Comparison of ENCODE assay signal across 8 cellular contexts in the genomic region with DNA sequence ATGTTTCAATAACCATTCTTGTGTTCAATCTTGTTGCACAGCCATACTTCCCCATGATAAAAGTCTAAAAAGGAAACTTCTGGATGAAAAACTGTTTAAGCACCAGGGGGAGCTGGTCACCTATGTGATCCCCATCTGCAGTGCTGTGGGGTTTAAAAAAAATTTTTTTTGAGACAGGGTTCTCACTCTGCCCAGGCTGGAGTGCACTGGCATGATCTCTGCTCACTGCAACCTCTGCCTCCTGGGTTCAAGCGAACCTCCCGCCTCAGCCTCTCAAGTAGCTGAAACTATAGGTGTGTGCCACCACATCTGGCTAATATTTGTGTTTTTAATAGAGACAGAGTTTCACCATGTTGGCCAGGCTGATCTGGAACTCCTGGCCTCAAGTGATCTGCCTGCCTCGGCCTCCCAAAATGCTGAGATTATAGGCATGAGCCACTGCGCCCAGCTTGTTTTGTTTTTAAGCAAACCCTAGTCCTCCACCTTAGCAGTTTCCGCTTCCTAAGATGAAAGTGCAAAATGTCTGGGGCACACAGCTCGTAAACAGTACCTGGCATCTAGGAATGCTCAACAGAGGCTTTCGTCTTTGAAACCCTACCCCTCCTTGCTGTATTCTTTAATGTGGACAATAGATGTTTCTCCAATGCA. TPM values are rescaled to one million over a fixed set of nuclear protein-coding genes. Genes with fewer than 3 reads are reported as not detected.
DNase-seq lines count a peak whose midpoint lies in the region; ATAC-seq and TF ChIP-seq lines count a peak whose summit lies in the region.

No MANE protein-coding gene starts in this region.

- no peaks in the 10 kb centered on the region for H3K9me3 ChIP-seq in mucosa of descending colon

- H3K4me3 Mint-ChIP-seq in central memory CD8-positive, alpha-beta T cell = no peak overlapping the region

- H3K9me3 Mint-ChIP-seq in central memory CD8-positive, alpha-beta T cell = no peaks in the 10 kb centered on the region

- no peaks in the 10 kb centered on the region for H3K27me3 Mint-ChIP-seq in central memory CD8-positive, alpha-beta T cell

- ATAC-seq in GM19035 (IDR thresholded peaks at IDR 0.05; ENCODE audit: unreplicated experiment) = peak; percentile 75
- ATAC-seq in SK-N-SH treated with all-trans-retinoic acid at 6 μM for 48 hours = peak; percentile 94
- ATAC-seq in central memory CD8-positive, alpha-beta T cell (replicated peaks; ENCODE audit: extremely low read depth, poor library complexity, severe bottlenecking) = peak; percentile 62
- ATAC-seq in mucosa of descending colon = peak; percentile 65
- ATAC-seq in GM21723 (IDR thresholded peaks at IDR 0.05; ENCODE audit: unreplicated experiment) = no peak

- no peak overlapping the region for H3K27ac Mint-ChIP-seq in central memory CD8-positive, alpha-beta T cell (ENCODE audit: low read depth)

- intact Hi-C loops in mucosa of descending colon (cut with DNase I, micrococcal nuclease) = no loop called here

- no peaks in the 10 kb centered on the region for H3K4me1 ChIP-seq in mucosa of descending colon (ENCODE audit: low read depth)

- H3K4me1 Mint-ChIP-seq in central memory CD8-positive, alpha-beta T cell = peaks cover 4% of the 10 kb centered on the region

- H3K36me3 ChIP-seq in mucosa of descending colon (ENCODE audit: low read depth) = no peaks in the 10 kb centered on the region

- no peak overlapping the region for H3K4me3 ChIP-seq in mucosa of descending colon

- H3K36me3 Mint-ChIP-seq in central memory CD8-positive, alpha-beta T cell (ENCODE audit: insufficient read depth) = peaks cover 3% of the 10 kb centered on the region

- no peak for TF ChIP-seq CTCF in mucosa of descending colon (IDR thresholded peaks at IDR 0.05)

- peak; percentile 8 for DNase-seq in COLO829 (ENCODE audit: low spot score)
- DNase-seq in HuH-7.5 (ENCODE audit: low spot score) = peak; percentile 27
- no peak for DNase-seq in central memory CD8-positive, alpha-beta T cell (ENCODE audit: low spot score in 2 of 2)
- DNase-seq in mucosa of descending colon = peak in 1 of 3 donors; percentile 52
- DNase-seq in GOT3 (lab: John Stamatoyannopoulos, UW) = no peak

TF ChIP-seq in SK-N-SH treated with all-trans-retinoic acid at 6 μM for 48 hours, 23 proteins besides CTCF, POLR2A, EP300 and RAD21:
- TF ChIP-seq, protein P1, sequence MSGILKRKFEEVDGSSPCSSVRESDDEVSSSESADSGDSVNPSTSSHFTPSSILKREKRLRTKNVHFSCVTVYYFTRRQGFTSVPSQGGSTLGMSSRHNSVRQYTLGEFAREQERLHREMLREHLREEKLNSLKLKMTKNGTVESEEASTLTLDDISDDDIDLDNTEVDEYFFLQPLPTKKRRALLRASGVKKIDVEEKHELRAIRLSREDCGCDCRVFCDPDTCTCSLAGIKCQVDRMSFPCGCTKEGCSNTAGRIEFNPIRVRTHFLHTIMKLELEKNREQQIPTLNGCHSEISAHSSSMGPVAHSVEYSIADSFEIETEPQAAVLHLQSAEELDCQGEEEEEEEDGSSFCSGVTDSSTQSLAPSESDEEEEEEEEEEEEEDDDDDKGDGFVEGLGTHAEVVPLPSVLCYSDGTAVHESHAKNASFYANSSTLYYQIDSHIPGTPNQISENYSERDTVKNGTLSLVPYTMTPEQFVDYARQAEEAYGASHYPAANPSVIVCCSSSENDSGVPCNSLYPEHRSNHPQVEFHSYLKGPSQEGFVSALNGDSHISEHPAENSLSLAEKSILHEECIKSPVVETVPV (CRISPR knock-in tag; IDR thresholded peaks at IDR 0.05) = no peak
- TF ChIP-seq TCF4 (CRISPR knock-in tag; IDR thresholded peaks at IDR 0.05; ENCODE audit: borderline replicate concordance) = no peak
- TF ChIP-seq ARNTL (CRISPR knock-in tag; IDR thresholded peaks at IDR 0.05; ENCODE audit: borderline replicate concordance, low read depth) = no peak
- TF ChIP-seq ZNF8 (CRISPR knock-in tag; IDR thresholded peaks at IDR 0.05) = no peak
- TF ChIP-seq TOX (CRISPR knock-in tag; IDR thresholded peaks at IDR 0.05; ENCODE audit: borderline replicate concordance) = no peak
- no peak for TF ChIP-seq ZC3H10 (CRISPR knock-in tag; IDR thresholded peaks at IDR 0.05)
- TF ChIP-seq ISL1 (CRISPR knock-in tag; IDR thresholded peaks at IDR 0.05) = no peak
- TF ChIP-seq, protein P2, sequence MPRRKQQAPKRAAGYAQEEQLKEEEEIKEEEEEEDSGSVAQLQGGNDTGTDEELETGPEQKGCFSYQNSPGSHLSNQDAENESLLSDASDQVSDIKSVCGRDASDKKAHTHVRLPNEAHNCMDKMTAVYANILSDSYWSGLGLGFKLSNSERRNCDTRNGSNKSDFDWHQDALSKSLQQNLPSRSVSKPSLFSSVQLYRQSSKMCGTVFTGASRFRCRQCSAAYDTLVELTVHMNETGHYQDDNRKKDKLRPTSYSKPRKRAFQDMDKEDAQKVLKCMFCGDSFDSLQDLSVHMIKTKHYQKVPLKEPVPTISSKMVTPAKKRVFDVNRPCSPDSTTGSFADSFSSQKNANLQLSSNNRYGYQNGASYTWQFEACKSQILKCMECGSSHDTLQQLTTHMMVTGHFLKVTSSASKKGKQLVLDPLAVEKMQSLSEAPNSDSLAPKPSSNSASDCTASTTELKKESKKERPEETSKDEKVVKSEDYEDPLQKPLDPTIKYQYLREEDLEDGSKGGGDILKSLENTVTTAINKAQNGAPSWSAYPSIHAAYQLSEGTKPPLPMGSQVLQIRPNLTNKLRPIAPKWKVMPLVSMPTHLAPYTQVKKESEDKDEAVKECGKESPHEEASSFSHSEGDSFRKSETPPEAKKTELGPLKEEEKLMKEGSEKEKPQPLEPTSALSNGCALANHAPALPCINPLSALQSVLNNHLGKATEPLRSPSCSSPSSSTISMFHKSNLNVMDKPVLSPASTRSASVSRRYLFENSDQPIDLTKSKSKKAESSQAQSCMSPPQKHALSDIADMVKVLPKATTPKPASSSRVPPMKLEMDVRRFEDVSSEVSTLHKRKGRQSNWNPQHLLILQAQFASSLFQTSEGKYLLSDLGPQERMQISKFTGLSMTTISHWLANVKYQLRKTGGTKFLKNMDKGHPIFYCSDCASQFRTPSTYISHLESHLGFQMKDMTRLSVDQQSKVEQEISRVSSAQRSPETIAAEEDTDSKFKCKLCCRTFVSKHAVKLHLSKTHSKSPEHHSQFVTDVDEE (CRISPR knock-in tag; IDR thresholded peaks at IDR 0.05) = no peak
- no peak for TF ChIP-seq ESRRG (CRISPR knock-in tag; IDR thresholded peaks at IDR 0.05)
- TF ChIP-seq, protein P3, sequence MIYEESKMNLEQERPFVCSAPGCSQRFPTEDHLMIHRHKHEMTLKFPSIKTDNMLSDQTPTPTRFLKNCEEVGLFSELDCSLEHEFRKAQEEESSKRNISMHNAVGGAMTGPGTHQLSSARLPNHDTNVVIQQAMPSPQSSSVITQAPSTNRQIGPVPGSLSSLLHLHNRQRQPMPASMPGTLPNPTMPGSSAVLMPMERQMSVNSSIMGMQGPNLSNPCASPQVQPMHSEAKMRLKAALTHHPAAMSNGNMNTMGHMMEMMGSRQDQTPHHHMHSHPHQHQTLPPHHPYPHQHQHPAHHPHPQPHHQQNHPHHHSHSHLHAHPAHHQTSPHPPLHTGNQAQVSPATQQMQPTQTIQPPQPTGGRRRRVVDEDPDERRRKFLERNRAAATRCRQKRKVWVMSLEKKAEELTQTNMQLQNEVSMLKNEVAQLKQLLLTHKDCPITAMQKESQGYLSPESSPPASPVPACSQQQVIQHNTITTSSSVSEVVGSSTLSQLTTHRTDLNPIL (CRISPR knock-in tag; IDR thresholded peaks at IDR 0.05; ENCODE audit: low read depth) = no peak
- TF ChIP-seq PPARA (CRISPR knock-in tag; IDR thresholded peaks at IDR 0.05; ENCODE audit: borderline replicate concordance) = no peak
- no peak for TF ChIP-seq BACH2 (CRISPR knock-in tag; IDR thresholded peaks at IDR 0.05; ENCODE audit: borderline replicate concordance)
- no peak for TF ChIP-seq ZFP3 (CRISPR knock-in tag; IDR thresholded peaks at IDR 0.05)
- no peak for TF ChIP-seq ZFP30 (CRISPR knock-in tag; IDR thresholded peaks at IDR 0.05)

RNA-seq across cellular contexts. Expression of a gene that starts 25.4 kb away (rescaled TPM):
- total RNA-seq in mucosa of descending colon = 10 to 100 TPM; 55.5 to 74.7 (median 59.6) TPM

Comparison
In these comparisons a context has a peak if more than half of its experiments do, and no peak if none do; other contexts are left out.
1. DNase-seq: peak in COLO829 (single experiment) and HuH-7.5 (single experiment); none in central memory CD8-positive, alpha-beta T cell (0 of 2) and GOT3 (single experiment).